ENCODE assay signal across 1 cellular context in the genomic region with DNA sequence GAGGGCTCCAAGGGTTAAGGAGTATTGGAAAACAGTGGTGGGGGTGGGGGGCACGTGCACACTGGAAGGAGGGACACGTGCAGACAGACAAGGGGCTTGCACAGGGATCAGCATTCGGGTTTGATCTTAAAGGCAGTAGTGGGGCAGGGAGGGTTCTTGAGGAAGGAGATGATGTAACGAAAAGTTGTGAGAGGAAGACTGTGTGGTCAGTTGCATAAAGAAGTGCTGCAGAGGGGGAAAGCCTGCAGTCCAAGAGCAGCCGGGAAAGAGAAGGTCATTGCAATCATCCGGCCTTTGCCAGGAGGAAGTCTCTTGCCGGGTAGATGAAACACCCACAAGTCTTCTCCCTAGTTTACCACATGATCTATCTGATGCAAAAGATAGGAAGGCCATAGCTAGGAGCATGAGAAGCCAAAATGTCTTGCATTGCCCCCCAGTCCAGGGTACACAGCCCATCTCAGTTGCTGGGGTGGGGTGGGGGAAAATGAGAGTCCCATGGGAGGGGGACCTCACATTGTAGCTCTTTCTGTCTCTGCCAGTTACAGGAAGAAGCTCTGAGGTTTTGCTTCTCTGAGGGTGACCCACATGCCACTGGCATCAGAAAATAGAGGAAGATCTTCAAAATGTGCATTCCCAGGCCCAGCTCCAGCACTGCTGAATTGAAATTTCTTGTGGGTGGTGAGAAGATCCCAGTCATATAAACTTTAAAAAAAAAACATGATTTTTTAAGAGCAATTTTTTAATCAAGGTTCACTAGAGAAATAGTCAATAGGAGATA.
TF ChIP-seq lines count a peak whose summit lies in the region.

No MANE protein-coding gene starts in this region.

TF ChIP-seq in GM23338, 12 proteins besides CTCF, POLR2A, EP300 and RAD21 (continued from another document):
- TF ChIP-seq, protein P1, sequence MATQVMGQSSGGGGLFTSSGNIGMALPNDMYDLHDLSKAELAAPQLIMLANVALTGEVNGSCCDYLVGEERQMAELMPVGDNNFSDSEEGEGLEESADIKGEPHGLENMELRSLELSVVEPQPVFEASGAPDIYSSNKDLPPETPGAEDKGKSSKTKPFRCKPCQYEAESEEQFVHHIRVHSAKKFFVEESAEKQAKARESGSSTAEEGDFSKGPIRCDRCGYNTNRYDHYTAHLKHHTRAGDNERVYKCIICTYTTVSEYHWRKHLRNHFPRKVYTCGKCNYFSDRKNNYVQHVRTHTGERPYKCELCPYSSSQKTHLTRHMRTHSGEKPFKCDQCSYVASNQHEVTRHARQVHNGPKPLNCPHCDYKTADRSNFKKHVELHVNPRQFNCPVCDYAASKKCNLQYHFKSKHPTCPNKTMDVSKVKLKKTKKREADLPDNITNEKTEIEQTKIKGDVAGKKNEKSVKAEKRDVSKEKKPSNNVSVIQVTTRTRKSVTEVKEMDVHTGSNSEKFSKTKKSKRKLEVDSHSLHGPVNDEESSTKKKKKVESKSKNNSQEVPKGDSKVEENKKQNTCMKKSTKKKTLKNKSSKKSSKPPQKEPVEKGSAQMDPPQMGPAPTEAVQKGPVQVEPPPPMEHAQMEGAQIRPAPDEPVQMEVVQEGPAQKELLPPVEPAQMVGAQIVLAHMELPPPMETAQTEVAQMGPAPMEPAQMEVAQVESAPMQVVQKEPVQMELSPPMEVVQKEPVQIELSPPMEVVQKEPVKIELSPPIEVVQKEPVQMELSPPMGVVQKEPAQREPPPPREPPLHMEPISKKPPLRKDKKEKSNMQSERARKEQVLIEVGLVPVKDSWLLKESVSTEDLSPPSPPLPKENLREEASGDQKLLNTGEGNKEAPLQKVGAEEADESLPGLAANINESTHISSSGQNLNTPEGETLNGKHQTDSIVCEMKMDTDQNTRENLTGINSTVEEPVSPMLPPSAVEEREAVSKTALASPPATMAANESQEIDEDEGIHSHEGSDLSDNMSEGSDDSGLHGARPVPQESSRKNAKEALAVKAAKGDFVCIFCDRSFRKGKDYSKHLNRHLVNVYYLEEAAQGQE (IDR thresholded peaks at IDR 0.05; ENCODE audit: unreplicated experiment) = no peak
